Comparison of ENCODE assay signal across 10 cellular contexts in the genomic region with DNA sequence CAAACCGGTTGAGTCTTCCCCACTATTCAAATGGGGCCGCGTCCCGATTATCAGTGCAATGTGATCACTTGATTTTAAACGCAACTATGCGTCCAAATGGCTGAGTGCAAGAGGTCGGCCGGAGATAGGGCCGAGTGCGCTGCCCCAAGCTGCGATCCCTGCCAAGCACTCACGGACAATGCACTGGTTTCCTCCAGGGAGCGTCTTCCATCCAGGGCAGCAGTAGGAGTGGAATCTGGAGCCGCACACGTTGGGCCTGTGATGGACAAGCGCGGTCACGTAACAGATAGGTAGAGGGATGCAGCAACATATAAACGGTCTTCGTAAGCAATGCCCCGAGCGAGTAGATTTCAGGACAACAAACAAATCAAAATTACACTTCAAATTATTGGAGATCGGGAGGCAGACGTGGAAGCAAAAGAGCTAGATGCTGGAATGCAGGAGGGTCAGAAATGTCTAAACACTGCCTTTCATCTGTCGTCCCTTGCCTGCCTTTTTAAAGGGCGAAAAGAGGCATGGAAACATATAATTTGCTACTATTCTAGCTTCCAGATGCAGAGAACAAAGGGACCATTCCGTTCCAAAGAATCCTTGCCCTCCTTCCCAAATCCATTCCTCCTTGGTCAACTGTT. TPM values are rescaled to one million over a fixed set of nuclear protein-coding genes. Genes with fewer than 3 reads are reported as not detected.
A peak's percentile ranks its signal among the peaks of the same experiment; 100 is the strongest.
DNase-seq lines count a peak whose midpoint lies in the region; ATAC-seq and TF ChIP-seq lines count a peak whose summit lies in the region.
"Had no signal": no experiment of that assay in that cellular context is flagged by ENCODE, and none has a peak within 500 bp of the region (broad histone marks: within the 10 kb centered on the region; RNA-seq: fewer than 3 reads in every experiment).

No MANE protein-coding gene starts in this region.

- no peak overlapping the region for H3K23ac ChIP-seq in trophoblast cell (ENCODE audit: low read length)

- peak overlapping the region; percentile 98 for H2AFZ ChIP-seq in GM23338
- no peak overlapping the region for H2AFZ ChIP-seq in trophoblast cell (ENCODE audit: insufficient read depth, low read length, poor library complexity)

- H3K4me1 ChIP-seq in GM23338 (ENCODE audit: insufficient read depth) (peaks cover 12% of the 10 kb centered on the region), adipocyte (ENCODE audit: control insufficient read depth, insufficient read depth, low read length) (peaks cover 13% of the 10 kb centered on the region), left ventricle myocardium inferior (peaks cover 38% of the 10 kb centered on the region), trophoblast cell (ENCODE audit: control insufficient read depth in 1 of 2, insufficient read depth in 2 of 2, low read length in 2 of 2) (peaks cover 7 to 12% of the 10 kb centered on the region in 2 experiments)

- H4K91ac ChIP-seq in trophoblast cell (ENCODE audit: low read depth, low read length), result no peak overlapping the region

- H3K79me1 ChIP-seq in trophoblast cell (ENCODE audit: low read length), result peaks cover 11% of the 10 kb centered on the region

- no peaks in the 10 kb centered on the region for H3F3A ChIP-seq in GM23338 (replicated peaks; ENCODE audit: low read depth)

- H3K9me3 Mint-ChIP-seq in GM23338, result no peaks in the 10 kb centered on the region
- no peaks in the 10 kb centered on the region for H3K9me3 Mint-ChIP-seq in activated T-helper 1 cell treated with anti-CD3 and anti-CD28 coated beads, Interleukin-12 subunit alpha, Interleukin-12 subunit beta, Interleukin-2, Interleukin-4 antibody, amounts not matched to agents 30 ng/mL and 10 ng/mL and 1 ng/mL, durations not matched to agents 14 hours and 24 hours and 36 hours

- peak overlapping the region; percentile 48 for H3K14ac ChIP-seq in trophoblast cell (ENCODE audit: low read length)

- no peak overlapping the region for H2AK5ac ChIP-seq in trophoblast cell (ENCODE audit: low read length)

- H3K9me3 ChIP-seq in adipocyte (ENCODE audit: control insufficient read depth, low read length) (no peaks in the 10 kb centered on the region), left ventricle myocardium inferior (replicated peaks) (no peaks in the 10 kb centered on the region), trophoblast cell (ENCODE audit: insufficient read depth, low read depth, low read length) (no peaks in the 10 kb centered on the region)
- H3K9me3 ChIP-seq: body of pancreas had no signal

- no peak overlapping the region for H3K27ac Mint-ChIP-seq in GM23338
- no peak overlapping the region for H3K27ac Mint-ChIP-seq in activated T-helper 1 cell treated with anti-CD3 and anti-CD28 coated beads, Interleukin-12 subunit alpha, Interleukin-12 subunit beta, Interleukin-2, Interleukin-4 antibody, amounts not matched to agents 30 ng/mL and 10 ng/mL and 1 ng/mL, durations not matched to agents 14 hours and 24 hours and 36 hours

- H3K36me3 ChIP-seq in GM23338 (ENCODE audit: insufficient read depth), result no peaks in the 10 kb centered on the region
- H3K36me3 ChIP-seq in adipocyte (ENCODE audit: control insufficient read depth, insufficient read depth, low read length, severe bottlenecking), result peaks cover 48% of the 10 kb centered on the region
- H3K36me3 ChIP-seq in left ventricle myocardium inferior, result no peaks in the 10 kb centered on the region
- H3K36me3 ChIP-seq in trophoblast cell (ENCODE audit: control insufficient read depth in 1 of 2, insufficient read depth in 2 of 2, low read length in 2 of 2), result no peaks in the 10 kb centered on the region

- peak overlapping the region; percentile 33 for H2BK12ac ChIP-seq in trophoblast cell (ENCODE audit: low read length)

- intact Hi-C loops in left ventricle myocardium inferior (cut with micrococcal nuclease), result no loop called here
- intact Hi-C loops in activated T-helper 1 cell treated with anti-CD3 and anti-CD28 coated beads, Interleukin-12 subunit alpha, Interleukin-12 subunit beta, Interleukin-2, Interleukin-4 antibody, amounts not matched to agents 30 ng/mL and 10 ng/mL and 1 ng/mL, durations not matched to agents 14 hours and 24 hours and 36 hours (cut with micrococcal nuclease), result no loop called here

- peak overlapping the region; percentile 72 for H3K4me3 Mint-ChIP-seq in GM23338
- H3K4me3 Mint-ChIP-seq in activated T-helper 1 cell treated with anti-CD3 and anti-CD28 coated beads, Interleukin-12 subunit alpha, Interleukin-12 subunit beta, Interleukin-2, Interleukin-4 antibody, amounts not matched to agents 30 ng/mL and 10 ng/mL and 1 ng/mL, durations not matched to agents 14 hours and 24 hours and 36 hours, result no peak overlapping the region

- ATAC-seq in GM23338, result peak; percentile 24
- ATAC-seq in HG02840 (IDR thresholded peaks at IDR 0.05; ENCODE audit: low FRiP score, unreplicated experiment), result no peak
- ATAC-seq: body of pancreas had no signal

- H3K4me2 ChIP-seq in GM23338 (peak overlapping the region; percentile 98), trophoblast cell (ENCODE audit: low read length) (peak overlapping the region; percentile 88)

- peak overlapping the region; percentile 96 for H3K9ac ChIP-seq in adipocyte (ENCODE audit: low read length)
- H3K9ac ChIP-seq in trophoblast cell (ENCODE audit: low read length), result no peak overlapping the region

- H4K12ac ChIP-seq in trophoblast cell (ENCODE audit: low read depth, low read length), result no peak overlapping the region

- H4K20me1 ChIP-seq in GM23338 (replicated peaks; ENCODE audit: insufficient read depth), result no peaks in the 10 kb centered on the region

- TF ChIP-seq CTCF in GM23338 (conservative IDR thresholded peaks at IDR 0.05; ENCODE audit: low read depth in 2 of 2) (no peak), left ventricle myocardium inferior (IDR thresholded peaks at IDR 0.05; ENCODE audit: borderline replicate concordance) (no peak)

- H3K27me3 Mint-ChIP-seq in GM23338 (ENCODE audit: insufficient read depth, low read depth, poor library complexity), result peaks cover 23% of the 10 kb centered on the region
- H3K27me3 Mint-ChIP-seq in activated T-helper 1 cell treated with anti-CD3 and anti-CD28 coated beads, Interleukin-12 subunit alpha, Interleukin-12 subunit beta, Interleukin-2, Interleukin-4 antibody, amounts not matched to agents 30 ng/mL and 10 ng/mL and 1 ng/mL, durations not matched to agents 14 hours and 24 hours and 36 hours (ENCODE audit: insufficient read depth), result peaks cover 32% of the 10 kb centered on the region

- WGBS in trophoblast cell (ENCODE audit: extremely low coverage, insufficient coverage, insufficient read length), result no CpG with 5 or more reads among the region's 27 CpGs

- no peak overlapping the region for H3K4ac ChIP-seq in trophoblast cell (ENCODE audit: low read depth, low read length)

- H3K4me1 Mint-ChIP-seq in GM23338, result peaks cover 12% of the 10 kb centered on the region; the same call in 2 of the 3 replicates
- no peaks in the 10 kb centered on the region for H3K4me1 Mint-ChIP-seq in activated T-helper 1 cell treated with anti-CD3 and anti-CD28 coated beads, Interleukin-12 subunit alpha, Interleukin-12 subunit beta, Interleukin-2, Interleukin-4 antibody, amounts not matched to agents 30 ng/mL and 10 ng/mL and 1 ng/mL, durations not matched to agents 14 hours and 24 hours and 36 hours (ENCODE audit: low read depth)

- H2BK5ac ChIP-seq in trophoblast cell (ENCODE audit: low read depth, low read length, poor library complexity), result no peak overlapping the region

- peak overlapping the region; percentile 22 for H3K18ac ChIP-seq in trophoblast cell (ENCODE audit: low read length)

- H3K36me3 Mint-ChIP-seq in GM23338 (ENCODE audit: low read depth), result peaks cover 7% of the 10 kb centered on the region; the same call in 2 of the 3 replicates
- H3K36me3 Mint-ChIP-seq in activated T-helper 1 cell treated with anti-CD3 and anti-CD28 coated beads, Interleukin-12 subunit alpha, Interleukin-12 subunit beta, Interleukin-2, Interleukin-4 antibody, amounts not matched to agents 30 ng/mL and 10 ng/mL and 1 ng/mL, durations not matched to agents 14 hours and 24 hours and 36 hours (ENCODE audit: low read depth), result no peaks in the 10 kb centered on the region

- H3K27ac ChIP-seq in GM23338 (ENCODE audit: low read depth) (no peak overlapping the region), left ventricle myocardium inferior (replicated peaks) (peak overlapping the region; percentile 82), trophoblast cell (ENCODE audit: low read depth, low read length) (no peak overlapping the region)
- H3K27ac ChIP-seq: body of pancreas had no signal

- H3K27me3 ChIP-seq in GM23338 (ENCODE audit: insufficient read depth) (peaks cover 67% of the 10 kb centered on the region), adipocyte (replicated peaks; ENCODE audit: control insufficient read depth, insufficient read depth, low read length) (no peaks in the 10 kb centered on the region), left ventricle myocardium inferior (ENCODE audit: low read depth) (peaks cover 53% of the 10 kb centered on the region), trophoblast cell (ENCODE audit: insufficient read depth, low read length) (no peaks in the 10 kb centered on the region)

- no peak overlapping the region for H2BK120ac ChIP-seq in trophoblast cell (ENCODE audit: insufficient read depth, low read length, poor library complexity)

- no peaks in the 10 kb centered on the region for H3K79me2 ChIP-seq in GM23338 (replicated peaks; ENCODE audit: insufficient read depth)
- peaks cover 2% of the 10 kb centered on the region for H3K79me2 ChIP-seq in trophoblast cell (ENCODE audit: control insufficient read depth, insufficient read depth, low read length, poor library complexity)

- H3K4me3 ChIP-seq in GM23338 (peak overlapping the region; percentile 79), adipocyte (ENCODE audit: low read length) (peak overlapping the region; percentile 86), left ventricle myocardium inferior (peak overlapping the region; percentile 76), trophoblast cell (ENCODE audit: low read depth, low read length) (peak overlapping the region; percentile 91)

- no peak overlapping the region for H4K8ac ChIP-seq in trophoblast cell (ENCODE audit: low read depth, low read length)

- no peaks in the 10 kb centered on the region for H3K9me2 ChIP-seq in GM23338 (ENCODE audit: insufficient read depth)

- DNase-seq in GM23338 (ENCODE audit: low spot score), result peak; percentile 64
- peak; percentile 58 for DNase-seq in adipocyte (ENCODE audit: low read depth)
- peak; percentile 14 for DNase-seq in left ventricle myocardium inferior
- DNase-seq in trophoblast cell, result peak in 1 of 2 donors; percentile 36
- DNase-seq in HK-2 (ENCODE audit: unreplicated experiment), result no peak
- no peak for DNase-seq in KG1 (lab: John Stamatoyannopoulos, UW)
- no peak for DNase-seq in activated T-helper 1 cell treated with anti-CD3 and anti-CD28 coated beads, Interleukin-12 subunit alpha, Interleukin-12 subunit beta, Interleukin-2, Interleukin-4 antibody, amounts not matched to agents 30 ng/mL and 10 ng/mL and 1 ng/mL, durations not matched to agents 14 hours and 24 hours and 36 hours (ENCODE audit: low spot score)
- DNase-seq: body of pancreas, DMS 273 treated with DMSO at 0.1 percent for 48 hours had no signal

RNA-seq across cellular contexts. Expression of a gene that starts 1.7 kb away (rescaled TPM):
- total RNA-seq in GM23338 (2014; rRNA removed; shearing (Covaris generic)), result 13.6 and 18.4 TPM in 2 replicates
- polyA plus RNA-seq in GM23338 (2016; fragmentation: Nextera tagmentation; extraction: Ambion mirVana), result 2.6 and 2.8 TPM in 2 replicates
- total RNA-seq in left ventricle myocardium inferior, result 34.1 TPM
- 18.5 and 19.0 TPM in 2 replicates for polyA plus RNA-seq in trophoblast cell (2013)
- total RNA-seq in activated T-helper 1 cell treated with anti-CD3 and anti-CD28 coated beads, Interleukin-12 subunit alpha, Interleukin-12 subunit beta, Interleukin-2, Interleukin-4 antibody, amounts not matched to agents 30 ng/mL and 10 ng/mL and 1 ng/mL, durations not matched to agents 14 hours and 24 hours and 36 hours, result not detected in 2 replicates

Comparison
In these comparisons a context has a peak if more than half of its experiments do, and no peak if none do; other contexts are left out.
1. DNase-seq: peak in GM23338 (single experiment), adipocyte (single experiment) and left ventricle myocardium inferior (single experiment); none in HK-2 (single experiment), KG1 (single experiment) and activated T-helper 1 cell treated with anti-CD3 and anti-CD28 coated beads, Interleukin-12 subunit alpha, Interleukin-12 subunit beta, Interleukin-2, Interleukin-4 antibody, amounts not matched to agents 30 ng/mL and 10 ng/mL and 1 ng/mL, durations not matched to agents 14 hours and 24 hours and 36 hours (single experiment).
2. RNA of a gene that starts 1.7 kb away (total RNA-seq): 34.1 TPM in left ventricle myocardium inferior (single experiment) and 13.6 to 18.4 TPM in GM23338; not detected in activated T-helper 1 cell treated with anti-CD3 and anti-CD28 coated beads, Interleukin-12 subunit alpha, Interleukin-12 subunit beta, Interleukin-2, Interleukin-4 antibody, amounts not matched to agents 30 ng/mL and 10 ng/mL and 1 ng/mL, durations not matched to agents 14 hours and 24 hours and 36 hours; every median in the first group is over 10 times any median in the second.
3. Peak in every context shown above with its lines, with median percentiles within 50 percentile points of each other: H3K4me3 ChIP-seq.